Comparison of ENCODE assay signal across 8 cellular contexts in the genomic region with DNA sequence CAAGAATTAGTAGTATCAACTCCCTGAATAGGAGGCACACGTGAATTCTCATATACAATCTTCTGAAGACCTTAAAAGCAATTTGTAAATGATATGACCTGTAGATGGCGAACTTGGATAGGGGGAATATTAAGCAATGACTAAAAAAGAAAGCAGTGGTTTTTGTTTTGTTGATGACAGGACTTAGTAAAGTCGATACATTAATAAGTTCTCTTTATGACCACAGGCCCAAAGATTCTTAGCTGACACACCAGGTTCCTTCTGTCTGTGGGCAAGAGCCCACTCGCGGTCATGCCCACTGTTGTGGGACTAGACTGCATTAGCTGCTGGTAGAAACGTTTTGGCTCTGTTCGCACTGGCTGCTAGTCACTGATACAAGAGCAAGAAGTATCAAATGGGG.
DNase-seq lines count a peak whose midpoint lies in the region; ATAC-seq lines count a peak whose summit lies in the region.

No MANE protein-coding gene starts in this region.

- ATAC-seq in GM18870 (IDR thresholded peaks at IDR 0.05; ENCODE audit: unreplicated experiment) (peak; percentile 82), HG03025 (IDR thresholded peaks at IDR 0.05; ENCODE audit: low FRiP score, unreplicated experiment) (peak; percentile 64)

- DNase-seq in DMS153 (lab: John Stamatoyannopoulos, UW) (peak; percentile 63), NCI-H1930 (lab: John Stamatoyannopoulos, UW) (peak; percentile 13 to 32), amniotic stem cell (lab: John Stamatoyannopoulos, UW) (peak; percentile 23), kidney glomerular epithelial cell (lab: John Stamatoyannopoulos, UW) (peak; percentile 72), GM19238 (ENCODE audit: insufficient read length, low spot score) (no peak)
- DNase-seq in stimulated activated CD8-positive, alpha-beta memory T cell treated with anti-CD3 and anti-CD28 coated beads, Interleukin-4, amount 100 ng/mL, for 48 hours = no peak

Comparison
In these comparisons a context has a peak if more than half of its experiments do, and no peak if none do; other contexts are left out.
1. DNase-seq: peak in DMS153 (single experiment), NCI-H1930 (2 of 2), amniotic stem cell (single experiment) and kidney glomerular epithelial cell (single experiment); none in GM19238 (single experiment) and stimulated activated CD8-positive, alpha-beta memory T cell treated with anti-CD3 and anti-CD28 coated beads, Interleukin-4, amount 100 ng/mL, for 48 hours (single experiment).